In the genomic region with DNA sequence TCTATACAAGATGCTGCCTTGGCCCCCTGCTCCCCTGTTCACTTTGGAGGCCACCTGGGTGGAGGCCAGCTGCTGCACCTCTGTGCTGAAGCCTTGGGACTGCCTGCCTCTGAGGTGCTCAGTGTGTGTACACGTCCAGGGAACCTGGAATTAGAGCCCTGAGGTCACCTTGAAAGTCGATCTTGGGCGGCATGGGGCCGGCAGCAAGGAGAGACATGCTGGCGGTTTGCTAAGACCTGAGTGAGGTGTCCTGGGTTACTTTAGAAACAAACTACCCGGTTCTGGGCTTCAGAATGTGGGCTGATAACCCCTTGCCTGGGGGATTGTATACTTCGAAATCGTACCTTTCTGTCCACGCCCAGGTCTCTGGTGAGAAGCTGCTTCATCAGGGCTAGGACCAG, we compare ENCODE assay signal across 8 cellular contexts. TPM values are rescaled to one million over a fixed set of nuclear protein-coding genes. Genes with fewer than 3 reads are reported as not detected.
DNase-seq lines count a peak whose midpoint lies in the region; ATAC-seq, FAIRE-seq and TF ChIP-seq lines count a peak whose summit lies in the region.

No MANE protein-coding gene starts in this region.

- peak; percentile 0 for ATAC-seq in activated naive CD8-positive, alpha-beta T cell treated with anti-CD3 and anti-CD28 coated beads, Interleukin-2, amount 10 ng/mL, durations not matched to agents 7 days and 5 days (ENCODE audit: low read depth)
- ATAC-seq in stimulated activated naive CD8-positive, alpha-beta T cell treated with anti-CD3 and anti-CD28 coated beads, Interleukin-15, amount 100 ng/mL, for 72 hours = peak; percentile 7

- POLR2A ChIA-PET in activated naive CD8-positive, alpha-beta T cell treated with anti-CD3 and anti-CD28 coated beads, Interleukin-2, amount 10 ng/mL, durations not matched to agents 7 days and 5 days (lab: Charles Lee) = interaction anchor here (0.6 to 4.1 kb wide), 13 partner anchors 26 to 171 kb away, joined by 3 to 50 read pairs (median 5); a partner anchor contains a TSS

- no peak for FAIRE-seq in kidney (lab: Jason Lieb, UNC)

- H3K4me3 Mint-ChIP-seq in activated naive CD8-positive, alpha-beta T cell treated with anti-CD3 and anti-CD28 coated beads, Interleukin-2, amount 10 ng/mL, durations not matched to agents 7 days and 5 days = peak overlapping the region; percentile 73
- peak overlapping the region; percentile 69 to 77 for H3K4me3 Mint-ChIP-seq in stimulated activated naive CD8-positive, alpha-beta T cell treated with anti-CD3 and anti-CD28 coated beads, Interleukin-15, amount 100 ng/mL, for 72 hours

- H3K36me3 ChIP-seq in HUES48 (ENCODE audit: control insufficient read depth, insufficient read depth, low read length) (peaks cover 35% of the 10 kb centered on the region), kidney (ENCODE audit: control insufficient read depth in 1 of 2, insufficient read depth in 2 of 2, low read length in 2 of 2) (peaks cover 10 to 13% of the 10 kb centered on the region in 2 donors)

- H3K27ac Mint-ChIP-seq in activated naive CD8-positive, alpha-beta T cell treated with anti-CD3 and anti-CD28 coated beads, Interleukin-2, amount 10 ng/mL, durations not matched to agents 7 days and 5 days = peak overlapping the region; percentile 99
- H3K27ac Mint-ChIP-seq in stimulated activated naive CD8-positive, alpha-beta T cell treated with anti-CD3 and anti-CD28 coated beads, Interleukin-15, amount 100 ng/mL, for 72 hours = peak overlapping the region; percentile 98

- DNase-seq in activated naive CD8-positive, alpha-beta T cell treated with anti-CD3 and anti-CD28 coated beads, Interleukin-2, amount 10 ng/mL, durations not matched to agents 7 days and 5 days = no peak
- DNase-seq in kidney (peak; percentile 81), NCI-H128 (lab: John Stamatoyannopoulos, UW; ENCODE audit: unreplicated experiment) (no peak), T1000 (lab: John Stamatoyannopoulos, UW) (no peak), NK-92 (lab: John Stamatoyannopoulos, UW; ENCODE audit: unreplicated experiment) (no peak), NCI-H524 (lab: John Stamatoyannopoulos, UW) (no peak)
- DNase-seq in stimulated activated naive CD8-positive, alpha-beta T cell treated with anti-CD3 and anti-CD28 coated beads, Interleukin-15, amount 100 ng/mL, for 72 hours = no peak

- H3K4me1 ChIP-seq in HUES48 (ENCODE audit: control insufficient read depth, insufficient read depth, low read length) (peaks cover 34% of the 10 kb centered on the region), kidney (ENCODE audit: control insufficient read depth in 1 of 2, insufficient read depth in 1 of 2, low read depth in 1 of 2, low read length in 2 of 2) (peaks cover 43 to 53% of the 10 kb centered on the region in 2 donors)

- no peaks in the 10 kb centered on the region for H3K9me3 Mint-ChIP-seq in activated naive CD8-positive, alpha-beta T cell treated with anti-CD3 and anti-CD28 coated beads, Interleukin-2, amount 10 ng/mL, durations not matched to agents 7 days and 5 days
- no peaks in the 10 kb centered on the region for H3K9me3 Mint-ChIP-seq in stimulated activated naive CD8-positive, alpha-beta T cell treated with anti-CD3 and anti-CD28 coated beads, Interleukin-15, amount 100 ng/mL, for 72 hours

- H3K9ac ChIP-seq in HUES48 (ENCODE audit: low read depth, low read length) = peak overlapping the region; percentile 4; the same call in 1 of the 2 replicates
- peak overlapping the region; percentile 1 to 60 for H3K9ac ChIP-seq in kidney (ENCODE audit: low read length in 2 of 2)

- intact Hi-C loops in kidney (cut with DNase I) = loop anchor here (10.0 kb wide), 1 partner anchor 125 kb away; no protein-coding TSS in a partner anchor

- H3K27me3 ChIP-seq in HUES48 (ENCODE audit: control insufficient read depth, insufficient read depth, low read length) = no peaks in the 10 kb centered on the region

- peak overlapping the region; percentile 95 for H3K27ac ChIP-seq in HUES48 (ENCODE audit: low read depth, low read length)
- peak overlapping the region; percentile 80 to 91 for H3K27ac ChIP-seq in kidney (ENCODE audit: low read depth in 2 of 2, low read length in 2 of 2)

- H3K9me3 ChIP-seq in HUES48 (ENCODE audit: control insufficient read depth, insufficient read depth, low read length) (no peaks in the 10 kb centered on the region), kidney (ENCODE audit: control insufficient read depth in 1 of 2, low read length in 2 of 2) (no peaks in the 10 kb centered on the region)

- peaks cover 36% of the 10 kb centered on the region for H3K4me1 Mint-ChIP-seq in activated naive CD8-positive, alpha-beta T cell treated with anti-CD3 and anti-CD28 coated beads, Interleukin-2, amount 10 ng/mL, durations not matched to agents 7 days and 5 days
- H3K4me1 Mint-ChIP-seq in stimulated activated naive CD8-positive, alpha-beta T cell treated with anti-CD3 and anti-CD28 coated beads, Interleukin-15, amount 100 ng/mL, for 72 hours = peaks cover 76% of the 10 kb centered on the region

- H3K36me3 Mint-ChIP-seq in activated naive CD8-positive, alpha-beta T cell treated with anti-CD3 and anti-CD28 coated beads, Interleukin-2, amount 10 ng/mL, durations not matched to agents 7 days and 5 days = peaks cover 4% of the 10 kb centered on the region

- no peak for TF ChIP-seq CTCF in kidney (IDR thresholded peaks at IDR 0.05; ENCODE audit: borderline replicate concordance, extremely low read depth, insufficient read depth)

- H3K4me3 ChIP-seq in HUES48 (ENCODE audit: low read depth, low read length) = no peak overlapping the region
- H3K4me3 ChIP-seq in kidney (ENCODE audit: low read length in 2 of 2) = peak overlapping the region; percentile 32 to 43

- no peaks in the 10 kb centered on the region for H3K27me3 Mint-ChIP-seq in activated naive CD8-positive, alpha-beta T cell treated with anti-CD3 and anti-CD28 coated beads, Interleukin-2, amount 10 ng/mL, durations not matched to agents 7 days and 5 days
- H3K27me3 Mint-ChIP-seq in stimulated activated naive CD8-positive, alpha-beta T cell treated with anti-CD3 and anti-CD28 coated beads, Interleukin-15, amount 100 ng/mL, for 72 hours = no peaks in the 10 kb centered on the region

RNA-seq across cellular contexts. Expression of a gene that starts 25.5 kb away (rescaled TPM):
- total RNA-seq in activated naive CD8-positive, alpha-beta T cell treated with anti-CD3 and anti-CD28 coated beads, Interleukin-2, amount 10 ng/mL, durations not matched to agents 7 days and 5 days = 1 to 10 TPM; 5.8 to 6.5 TPM
- total RNA-seq in kidney = 3.7 TPM
- polyA plus RNA-seq in kidney (ENCODE audit: insufficient read depth, low read depth, low replicate concordance) = 1.4 TPM

RNA-seq across cellular contexts. Expression of a gene that starts 26.2 kb away (rescaled TPM):
- total RNA-seq in activated naive CD8-positive, alpha-beta T cell treated with anti-CD3 and anti-CD28 coated beads, Interleukin-2, amount 10 ng/mL, durations not matched to agents 7 days and 5 days = 100 to 1,000 TPM; 306 to 336 TPM
- total RNA-seq in kidney = 328 TPM
- 627 TPM for polyA plus RNA-seq in kidney (ENCODE audit: insufficient read depth, low read depth, low replicate concordance)

RNA-seq across cellular contexts. Expression of a gene that starts 38.9 kb away (rescaled TPM):
- 10 to 100 TPM; 11.7 to 11.9 TPM for total RNA-seq in activated naive CD8-positive, alpha-beta T cell treated with anti-CD3 and anti-CD28 coated beads, Interleukin-2, amount 10 ng/mL, durations not matched to agents 7 days and 5 days
- total RNA-seq in kidney = 3.7 TPM
- polyA plus RNA-seq in kidney (ENCODE audit: insufficient read depth, low read depth, low replicate concordance) = 3.1 TPM

RNA-seq across cellular contexts. Expression of a gene that starts 48.3 kb away (rescaled TPM):
- under 1 TPM; 0.11 to 0.14 TPM for total RNA-seq in activated naive CD8-positive, alpha-beta T cell treated with anti-CD3 and anti-CD28 coated beads, Interleukin-2, amount 10 ng/mL, durations not matched to agents 7 days and 5 days
- 0.41 TPM for total RNA-seq in kidney
- polyA plus RNA-seq in kidney (ENCODE audit: insufficient read depth, low read depth, low replicate concordance) = not detected
